ENCODE assay signal across 12 cellular contexts in the genomic region with DNA sequence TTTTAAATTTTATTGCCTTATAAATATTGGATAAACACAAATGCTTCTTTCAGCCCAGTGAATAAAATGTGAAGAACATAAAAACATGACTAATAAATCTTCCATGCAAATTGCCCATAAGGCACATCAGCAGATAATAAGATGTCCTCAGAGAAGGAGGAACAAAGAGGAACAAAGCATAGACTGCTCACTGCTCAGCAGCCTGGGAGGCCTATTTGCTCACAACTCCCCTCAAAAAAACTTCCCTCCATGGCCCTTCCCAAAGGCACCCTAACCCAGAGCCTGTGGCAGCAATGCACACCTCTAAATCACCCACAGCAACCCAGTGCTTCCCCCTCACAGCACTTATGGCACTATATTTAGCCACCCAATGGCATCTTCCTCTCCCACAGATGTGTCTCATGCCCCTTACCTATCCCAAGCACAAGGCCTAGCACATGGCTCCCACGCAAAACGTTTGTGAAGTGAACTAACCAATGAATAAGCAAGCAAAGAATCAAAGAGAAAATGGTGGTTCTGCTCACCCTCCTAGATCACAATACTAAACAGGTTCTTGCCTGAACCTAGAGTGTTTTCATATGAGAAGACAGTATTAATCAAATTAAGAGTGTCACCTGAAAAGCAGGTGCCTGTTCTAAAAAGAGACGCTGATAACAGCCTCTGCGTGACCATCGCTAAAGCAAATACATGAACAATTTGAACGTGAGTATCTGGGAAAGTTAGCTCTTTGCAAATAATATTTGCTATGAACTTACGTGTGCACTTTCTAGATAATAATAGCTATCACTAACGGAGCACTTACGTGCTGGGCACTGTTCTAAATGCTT.
DNase-seq lines count a peak whose midpoint lies in the region; ATAC-seq, FAIRE-seq and TF ChIP-seq lines count a peak whose summit lies in the region.
"Had no signal": no experiment of that assay in that cellular context is flagged by ENCODE, and none has a peak within 500 bp of the region (broad histone marks: within the 10 kb centered on the region; RNA-seq: fewer than 3 reads in every experiment).

No MANE protein-coding gene starts in this region.

- peak overlapping the region; percentile 59; the same call in 1 of the 2 replicates for H2AFZ ChIP-seq in OCI-LY7 (ENCODE audit: low read length)

- no peaks in the 10 kb centered on the region for H3K79me2 ChIP-seq in OCI-LY7 (ENCODE audit: insufficient read depth, low read depth, low read length)

- H3K27me3 Mint-ChIP-seq in activated CD4-positive, alpha-beta T cell treated with anti-CD3 and anti-CD28 coated beads for 36 hours: peaks cover 3% of the 10 kb centered on the region
- H3K27me3 Mint-ChIP-seq: activated B cell treated with CpG ODN at 0.5 μM for 24 hours had no signal

- ATAC-seq in left lung (peak; percentile 56), HG03460 (IDR thresholded peaks at IDR 0.05; ENCODE audit: unreplicated experiment) (no peak)
- ATAC-seq in activated CD4-positive, alpha-beta T cell treated with anti-CD3 and anti-CD28 coated beads for 36 hours: no peak
- ATAC-seq: left lobe of liver had no signal

- POLR2A ChIA-PET in OCI-LY7 (lab: Charles Lee) (interaction anchor here (1.0 to 1.3 kb wide), 3 partner anchors 16 to 22 kb away, joined by 3 to 4 read pairs (median 3); no protein-coding TSS in a partner anchor), RWPE1 (lab: Yijun Ruan, JAX; ENCODE audit: low non-redundant PET) (no interaction called here)
- POLR2A ChIA-PET in activated CD4-positive, alpha-beta T cell treated with anti-CD3 and anti-CD28 coated beads for 36 hours (lab: Charles Lee): no interaction called here

- in situ Hi-C loops in KBM-7 (cut with MboI; ENCODE audit: low pct_unique_long_range_greater_than_20kb, low sequenced_read_pairs): no loop called here

- H3K27ac ChIP-seq in OCI-LY7 (ENCODE audit: low read depth, low read length, poor library complexity, severe bottlenecking) (peak overlapping the region; percentile 45), left lung (no peak overlapping the region), RWPE1 (no peak overlapping the region)

- CTCF ChIA-PET in OCI-LY7 (lab: Charles Lee; ENCODE audit: unreplicated experiment): interaction anchor here (0.6 to 1.0 kb wide), 2 partner anchors 13 to 16 kb away, joined by 3 read pairs; no protein-coding TSS in a partner anchor
- CTCF ChIA-PET in activated CD4-positive, alpha-beta T cell treated with anti-CD3 and anti-CD28 coated beads for 36 hours (lab: Charles Lee): interaction anchor here (3.5 kb wide), 1 partner anchor 13 kb away, joined by 14 read pairs; no protein-coding TSS in a partner anchor
- CTCF ChIA-PET in RWPE1 (lab: Yijun Ruan, JAX): interaction anchor here (0.6 kb wide), 1 partner anchor 97 kb away, joined by 3 read pairs; a partner anchor contains a TSS

- H3K27ac Mint-ChIP-seq in activated CD4-positive, alpha-beta T cell treated with anti-CD3 and anti-CD28 coated beads for 36 hours: no peak overlapping the region
- H3K27ac Mint-ChIP-seq: activated B cell treated with CpG ODN at 0.5 μM for 24 hours had no signal

- BruUV-seq in OCI-LY7 (replicated peaks; lab: Mats Ljungman, UMichigan): no TSS peak

- no peaks in the 10 kb centered on the region for H3K9me2 ChIP-seq in OCI-LY7 (ENCODE audit: insufficient read depth, low read length)

- no peak overlapping the region for H3K4me3 Mint-ChIP-seq in activated CD4-positive, alpha-beta T cell treated with anti-CD3 and anti-CD28 coated beads for 36 hours
- H3K4me3 Mint-ChIP-seq: activated B cell treated with CpG ODN at 0.5 μM for 24 hours had no signal

- H3K4me1 ChIP-seq in OCI-LY7 (ENCODE audit: insufficient read depth, low read length, poor library complexity, severe bottlenecking): peaks cover 39% of the 10 kb centered on the region
- H3K4me1 ChIP-seq in left lung: no peaks in the 10 kb centered on the region

- TF ChIP-seq CTCF in OCI-LY7 (conservative IDR thresholded peaks at IDR 0.05; ENCODE audit: low read length) (no peak), left lung (IDR thresholded peaks at IDR 0.05) (no peak), RWPE1 (conservative IDR thresholded peaks at IDR 0.05; ENCODE audit: low read depth) (no peak)

- H3K4me2 ChIP-seq in OCI-LY7 (ENCODE audit: low read length): peak overlapping the region; percentile 54

- H3K9me3 Mint-ChIP-seq in activated CD4-positive, alpha-beta T cell treated with anti-CD3 and anti-CD28 coated beads for 36 hours (ENCODE audit: low read depth): no peaks in the 10 kb centered on the region
- H3K9me3 Mint-ChIP-seq: activated B cell treated with CpG ODN at 0.5 μM for 24 hours had no signal

- no peaks in the 10 kb centered on the region for H3K36me3 ChIP-seq in OCI-LY7 (ENCODE audit: insufficient read depth, low read length)
- no peaks in the 10 kb centered on the region for H3K36me3 ChIP-seq in left lung

- H3K27me3 ChIP-seq in left lung: no peaks in the 10 kb centered on the region

- H3K36me3 Mint-ChIP-seq in activated CD4-positive, alpha-beta T cell treated with anti-CD3 and anti-CD28 coated beads for 36 hours (ENCODE audit: low read depth): no peaks in the 10 kb centered on the region

- TF ChIP-seq POLR2A in GM12891 (IDR thresholded peaks at IDR 0.05; ENCODE audit: low read depth, low read length): no peak

- intact Hi-C loops in OCI-LY7 (cut with micrococcal nuclease; ENCODE audit: unreplicated experiment): no loop called here
- intact Hi-C loops in left lung (cut with DNase I): loop anchor here in 1 of 2 donors (10.0 kb wide), 1 partner anchor 160 kb away; a partner anchor contains a TSS
- intact Hi-C loops in activated CD4-positive, alpha-beta T cell treated with anti-CD3 and anti-CD28 coated beads for 36 hours (cut with DNase I, micrococcal nuclease): loop anchor here in 1 of 2 experiments (2.0 to 5.0 kb wide), 2 partner anchors 18 to 97 kb away; a partner anchor contains a TSS

- no peak for DNase-seq in GM12891 (ENCODE audit: insufficient read length, low spot score)
- peak; percentile 25 for DNase-seq in KBM-7
- peak; percentile 27 for DNase-seq in OCI-LY7 (ENCODE audit: low spot score)
- no peak for DNase-seq in left lung
- DNase-seq in activated CD4-positive, alpha-beta T cell treated with anti-CD3 and anti-CD28 coated beads for 36 hours: no peak
- DNase-seq in RWPE1 (ENCODE audit: low spot score): no peak
- DNase-seq in urothelium cell line (ENCODE audit: low spot score): no peak
- DNase-seq: activated B cell treated with CpG ODN at 0.5 μM for 24 hours; activated effector memory CD4-positive, alpha-beta T cell treated with Interleukin-2 at 50 U/mL for 16 hours had no signal

- FAIRE-seq in GM12891 (lab: Jason Lieb, UNC) (no peak), urothelium cell line (lab: Jason Lieb, UNC) (no peak)
- FAIRE-seq: RCC 7860 had no signal

- H4K20me1 ChIP-seq in OCI-LY7 (ENCODE audit: insufficient read depth, low read length): no peaks in the 10 kb centered on the region

- H3K4me1 Mint-ChIP-seq in activated CD4-positive, alpha-beta T cell treated with anti-CD3 and anti-CD28 coated beads for 36 hours: peaks cover 16% of the 10 kb centered on the region
- H3K4me1 Mint-ChIP-seq: activated B cell treated with CpG ODN at 0.5 μM for 24 hours had no signal

- H3K9me3 ChIP-seq in OCI-LY7 (ENCODE audit: low read length) (no peaks in the 10 kb centered on the region), left lung (no peaks in the 10 kb centered on the region)

- H3K4me3 ChIP-seq in OCI-LY7 (ENCODE audit: low read depth, low read length, poor library complexity, severe bottlenecking) (peak overlapping the region; percentile 18), left lung (no peak overlapping the region)

TF ChIP-seq in GM12891, 5 proteins besides CTCF, POLR2A, EP300 and RAD21:
- TF ChIP-seq SPI1 (IDR thresholded peaks at IDR 0.05; ENCODE audit: low read depth, low read length) (no peak), POLR2AphosphoS5 (IDR thresholded peaks at IDR 0.05; ENCODE audit: low read depth, low read length) (0 out of 2 replicates have a peak, but pooled peaks have one; percentile 33)

Comparison
In these comparisons a context has a peak if more than half of its experiments do, and no peak if none do; other contexts are left out.
1. DNase-seq: peak in KBM-7 (single experiment) and OCI-LY7 (single experiment); none in GM12891 (single experiment), left lung (0 of 2), activated CD4-positive, alpha-beta T cell treated with anti-CD3 and anti-CD28 coated beads for 36 hours (single experiment), RWPE1 (single experiment) and urothelium cell line (single experiment).